Comparison of ENCODE assay signal across 18 cellular contexts in genomic region chr16:46787909-46788308, GRCh38.
A peak's percentile ranks its signal among the peaks of the same experiment; 100 is the strongest.
DNase-seq lines count a peak whose midpoint lies in the region; ATAC-seq and TF ChIP-seq lines count a peak whose summit lies in the region.
"Had no signal": no experiment of that assay in that cellular context is flagged by ENCODE, and none has a peak within 500 bp of the region (broad histone marks: within the 10 kb centered on the region; RNA-seq: fewer than 3 reads in every experiment).

No MANE protein-coding gene starts in this region.

- DNase-seq in GM12864 (ENCODE audit: low read depth) (peak; percentile 51), NOMO-1 treated with dmso at 0.1 percent for 144 hours (lab: John Stamatoyannopoulos, UW; ENCODE audit: unreplicated experiment) (peak; percentile 50), germinal center (ENCODE audit: low spot score) (peak; percentile 73), NCI-H128 (lab: John Stamatoyannopoulos, UW; ENCODE audit: unreplicated experiment) (no peak), anterior cingulate cortex (lab: John Stamatoyannopoulos, UW) (no peak)
- DNase-seq: activated CD4-positive, alpha-beta T cell treated with anti-CD3 and anti-CD28 coated beads, Interleukin-2, amount 50 U/mL, for 4 hours; activated naive CD8-positive, alpha-beta T cell treated with anti-CD3 and anti-CD28 coated beads, Interleukin-2, amount 10 ng/mL, durations not matched to agents 7 days and 5 days; activated T-cell treated with anti-CD3 and anti-CD28 coated beads, Interleukin-2, amount 50 U/mL, for 4 hours; effector CD4-positive, alpha-beta T cell; midbrain; NCI-H2081; NCI-H774; retina; Right ventricle myocardium superior had no signal

- H3K4me3 ChIP-seq in GM12864 (ENCODE audit: low read depth, low read length): no peak overlapping the region
- H3K4me3 ChIP-seq: hepatocyte had no signal

- TF ChIP-seq CTCF in GM12864 (IDR thresholded peaks at IDR 0.05; ENCODE audit: low read depth, low read length, missing control alignments): no peak

- peak; percentile 33 for ATAC-seq in GM21717 (IDR thresholded peaks at IDR 0.05; ENCODE audit: unreplicated experiment)
- ATAC-seq in GM18517 (IDR thresholded peaks at IDR 0.05; ENCODE audit: unreplicated experiment): no peak
- no peak for ATAC-seq in HG03520 (IDR thresholded peaks at IDR 0.05; ENCODE audit: unreplicated experiment)
- ATAC-seq: activated T-cell treated with anti-CD3 and anti-CD28 coated beads, Interleukin-2, amount 50 U/mL, for 4 hours had no signal

Comparison
In these comparisons a context has a peak if more than half of its experiments do, and no peak if none do; other contexts are left out.
1. DNase-seq: peak in GM12864 (single experiment), NOMO-1 treated with dmso at 0.1 percent for 144 hours (single experiment) and germinal center (single experiment); none in NCI-H128 (single experiment) and anterior cingulate cortex (0 of 58).